ENCODE assay signal across 1 cellular context in genomic region chr19:7516878-7517277, GRCh38.
TF ChIP-seq lines count a peak whose summit lies in the region.

No MANE protein-coding gene starts in this region.

TF ChIP-seq in GM23338, 12 proteins besides CTCF, POLR2A, EP300 and RAD21 (continued from another document):
- TF ChIP-seq ZNF462 (CRISPR knock-in tag; IDR thresholded peaks at IDR 0.05) = no peak
- no peak for TF ChIP-seq JUNB (IDR thresholded peaks at IDR 0.05; ENCODE audit: unreplicated experiment)
- no peak for TF ChIP-seq ZNF114 (CRISPR knock-in tag; IDR thresholded peaks at IDR 0.05)
